In genomic region chr6:28486533-28486932, GRCh38 we compare ENCODE assay signal across 1 cellular context.
A peak's percentile ranks its signal among the peaks of the same experiment; 100 is the strongest.
TF ChIP-seq lines count a peak whose summit lies in the region.

No MANE protein-coding gene starts in this region.

TF ChIP-seq in K562, 482 proteins besides CTCF, POLR2A, EP300 and RAD21:
- TF ChIP-seq RBM15 (IDR thresholded peaks at IDR 0.05; ENCODE audit: insufficient read depth, low read length), result no peak
- peak; percentile 24 for TF ChIP-seq MAFG (tag; conservative IDR thresholded peaks at IDR 0.05)
- TF ChIP-seq ZNF316 (IDR thresholded peaks at IDR 0.05), result peak; percentile 91
- TF ChIP-seq NFE2 (IDR thresholded peaks at IDR 0.05; ENCODE audit: low read depth), result peak; percentile 53
- no peak for TF ChIP-seq BCLAF1 (IDR thresholded peaks at IDR 0.05; ENCODE audit: borderline replicate concordance in 1 of 2, control insufficient read depth in 1 of 2, low read depth in 2 of 2, low read length in 1 of 2)
- peak; percentile 82 for TF ChIP-seq C11orf30 (IDR thresholded peaks at IDR 0.05; ENCODE audit: low read depth)
- no peak for TF ChIP-seq SMARCE1 (IDR thresholded peaks at IDR 0.05)
- 0 out of 2 replicates have a peak, but pooled peaks have one; percentile 21 for TF ChIP-seq HMBOX1 (IDR thresholded peaks at IDR 0.05)
- TF ChIP-seq U2AF1 (optimal IDR thresholded peaks at IDR 0.05; ENCODE audit: low read depth, low read length), result no peak
- no peak for TF ChIP-seq TGIF2 (CRISPR knock-in tag; IDR thresholded peaks at IDR 0.05)
- TF ChIP-seq ARID1B (IDR thresholded peaks at IDR 0.05), result no peak
